8 cellular contexts compared by ENCODE assay signal in the genomic region with DNA sequence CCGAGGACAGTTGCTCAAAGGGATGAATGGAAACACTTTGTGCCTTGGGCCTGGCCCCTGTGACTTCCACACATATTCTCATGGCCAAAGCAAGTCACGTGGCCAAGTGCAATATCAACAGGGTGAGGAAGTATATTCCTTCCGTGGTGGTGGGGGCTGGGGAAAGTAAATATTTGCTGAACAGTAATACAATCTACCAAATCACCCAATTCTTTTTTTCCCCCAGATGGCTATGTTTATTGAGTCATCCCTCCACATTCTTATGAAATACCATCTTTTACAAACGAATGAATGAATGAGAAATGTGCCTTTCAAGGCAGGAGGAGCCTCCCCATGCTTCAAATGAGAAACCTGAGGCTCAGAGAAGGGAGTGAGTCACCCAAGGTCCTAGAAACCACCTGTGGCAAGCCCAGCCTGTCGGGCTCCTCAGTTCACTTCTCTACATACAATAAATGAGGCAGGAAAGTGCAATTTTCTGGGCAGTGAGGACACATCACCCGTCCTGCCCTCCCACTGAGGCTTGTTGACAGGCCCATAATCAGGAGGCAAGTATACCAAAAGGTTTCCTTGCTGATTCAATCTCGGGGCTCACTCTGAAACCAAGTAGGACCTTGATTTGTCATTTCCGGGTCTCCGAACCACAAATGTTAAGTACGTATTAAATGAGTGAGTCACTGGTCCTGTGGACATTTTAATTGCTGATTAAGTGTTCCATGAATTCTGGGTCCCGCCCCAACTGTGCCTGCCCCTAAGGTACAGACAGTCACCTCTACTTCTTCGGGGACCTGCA. TPM values are rescaled to one million over a fixed set of nuclear protein-coding genes. Genes with fewer than 3 reads are reported as not detected.
A peak's percentile ranks its signal among the peaks of the same experiment; 100 is the strongest.
DNase-seq lines count a peak whose midpoint lies in the region; ATAC-seq and TF ChIP-seq lines count a peak whose summit lies in the region.

No MANE protein-coding gene starts in this region.

- peaks cover 19% of the 10 kb centered on the region for H3K4me1 ChIP-seq in CD4-positive, CD25-positive, alpha-beta regulatory T cell (ENCODE audit: control insufficient read depth, insufficient read depth, low read length, poor library complexity, severe bottlenecking)
- H3K4me1 ChIP-seq in HUES48 (ENCODE audit: control insufficient read depth, insufficient read depth, low read length) (peaks cover 16% of the 10 kb centered on the region), hepatocyte (ENCODE audit: insufficient read depth) (peaks cover 11% of the 10 kb centered on the region)

- H3K27ac Mint-ChIP-seq in CD4-positive, CD25-positive, alpha-beta regulatory T cell: peak overlapping the region; percentile 93 to 99 (median 99)
- peak overlapping the region; percentile 94 for H3K27ac Mint-ChIP-seq in activated naive CD8-positive, alpha-beta T cell

- H3K27ac ChIP-seq in CD4-positive, CD25-positive, alpha-beta regulatory T cell (ENCODE audit: insufficient read depth, low read length, poor library complexity, severe bottlenecking): peak overlapping the region; percentile 94
- peak overlapping the region; percentile 91 for H3K27ac ChIP-seq in HUES48 (ENCODE audit: low read depth, low read length)
- H3K27ac ChIP-seq in hepatocyte: peak overlapping the region; percentile 91

- H3K4me2 ChIP-seq in hepatocyte: peak overlapping the region; percentile 45

- H3K4me3 Mint-ChIP-seq in CD4-positive, CD25-positive, alpha-beta regulatory T cell: peak overlapping the region; percentile 79 to 89 (median 86)
- peak overlapping the region; percentile 69 for H3K4me3 Mint-ChIP-seq in activated naive CD8-positive, alpha-beta T cell

- no peaks in the 10 kb centered on the region for H4K20me1 ChIP-seq in hepatocyte (ENCODE audit: insufficient read depth, poor library complexity, severe bottlenecking)

- no peaks in the 10 kb centered on the region for H3K36me3 Mint-ChIP-seq in CD4-positive, CD25-positive, alpha-beta regulatory T cell
- H3K36me3 Mint-ChIP-seq in activated naive CD8-positive, alpha-beta T cell: no peaks in the 10 kb centered on the region

- peak overlapping the region; percentile 90 for H3K4me3 ChIP-seq in CD4-positive, CD25-positive, alpha-beta regulatory T cell (ENCODE audit: low read depth, low read length)
- no peak overlapping the region for H3K4me3 ChIP-seq in HUES48 (ENCODE audit: low read depth, low read length)
- H3K4me3 ChIP-seq in hepatocyte: no peak overlapping the region

- peaks cover 13 to 28% (median 21%) of the 10 kb centered on the region in 4 donors for H3K4me1 Mint-ChIP-seq in CD4-positive, CD25-positive, alpha-beta regulatory T cell
- peaks cover 26% of the 10 kb centered on the region for H3K4me1 Mint-ChIP-seq in activated naive CD8-positive, alpha-beta T cell (ENCODE audit: low read depth)

- H3K9me3 Mint-ChIP-seq in CD4-positive, CD25-positive, alpha-beta regulatory T cell: no peaks in the 10 kb centered on the region
- H3K9me3 Mint-ChIP-seq in activated naive CD8-positive, alpha-beta T cell (ENCODE audit: low read depth): no peaks in the 10 kb centered on the region

- no peak for TF ChIP-seq CTCF in hepatocyte (IDR thresholded peaks at IDR 0.05; ENCODE audit: poor library complexity)

- H3K9me2 ChIP-seq in hepatocyte (replicated peaks; ENCODE audit: insufficient read depth): no peaks in the 10 kb centered on the region

- no peaks in the 10 kb centered on the region for H3K27me3 Mint-ChIP-seq in CD4-positive, CD25-positive, alpha-beta regulatory T cell
- no peaks in the 10 kb centered on the region for H3K27me3 Mint-ChIP-seq in activated naive CD8-positive, alpha-beta T cell

- H3K9me3 ChIP-seq in CD4-positive, CD25-positive, alpha-beta regulatory T cell (ENCODE audit: control insufficient read depth in 2 of 2, low read length in 2 of 2): no peaks in the 10 kb centered on the region
- H3K9me3 ChIP-seq in HUES48 (ENCODE audit: control insufficient read depth, insufficient read depth, low read length) (peaks cover 6% of the 10 kb centered on the region; the same call in 1 of the 2 replicates), hepatocyte (ENCODE audit: low read depth) (no peaks in the 10 kb centered on the region)

- WGBS in hepatocyte (ENCODE audit: low lambda C conversion rate, missing lambda C conversion rate): 49% methylated on average over 12 of the region's 12 CpGs

- DNase-seq in CD4-positive, CD25-positive, alpha-beta regulatory T cell: peak; percentile 63 to 92 (median 84)
- DNase-seq in SW 1271 (lab: John Stamatoyannopoulos, UW) (peak; percentile 94 to 96), hepatocyte (ENCODE audit: low spot score) (peak; percentile 87), NCI-H128 (lab: John Stamatoyannopoulos, UW; ENCODE audit: unreplicated experiment) (no peak), putamen (ENCODE audit: low spot score) (no peak)
- DNase-seq in stimulated activated CD4-positive, alpha-beta T cell treated with anti-CD3 and anti-CD28 coated beads, Interleukin-12 subunit alpha, Interleukin-12 subunit beta, amount 100 ng/mL, for 48 hours (ENCODE audit: low read depth in 2 of 3, low spot score in 1 of 3): peak; percentile 58 to 76 (median 63)

- peak; percentile 92 to 93 for ATAC-seq in CD4-positive, CD25-positive, alpha-beta regulatory T cell (ENCODE audit: low read depth in 2 of 2)

- no peaks in the 10 kb centered on the region for H3K79me2 ChIP-seq in hepatocyte

- H3K9ac ChIP-seq in HUES48 (ENCODE audit: low read depth, low read length): peak overlapping the region; percentile 36; the same call in 1 of the 2 replicates

- no peaks in the 10 kb centered on the region for H3K36me3 ChIP-seq in CD4-positive, CD25-positive, alpha-beta regulatory T cell (ENCODE audit: control insufficient read depth, insufficient read depth, low read length)
- no peaks in the 10 kb centered on the region for H3K36me3 ChIP-seq in HUES48 (ENCODE audit: control insufficient read depth, insufficient read depth, low read length)
- H3K36me3 ChIP-seq in hepatocyte (replicated peaks; ENCODE audit: insufficient read depth, low read depth): no peaks in the 10 kb centered on the region

- no peak overlapping the region for H2AFZ ChIP-seq in hepatocyte

- H3K27me3 ChIP-seq in CD4-positive, CD25-positive, alpha-beta regulatory T cell (ENCODE audit: control insufficient read depth, insufficient read depth, low read length): no peaks in the 10 kb centered on the region
- no peaks in the 10 kb centered on the region for H3K27me3 ChIP-seq in HUES48 (ENCODE audit: control insufficient read depth, insufficient read depth, low read length)
- H3K27me3 ChIP-seq in hepatocyte: no peaks in the 10 kb centered on the region

RNA-seq across cellular contexts. Expression of a gene that starts 25.3 kb away (rescaled TPM):
- total RNA-seq in CD4-positive, CD25-positive, alpha-beta regulatory T cell: 50.0 TPM
- 10 to 100 TPM in 1 of 4 donors, 1 to 10 TPM in 3; 9.2 to 11.4 (median 9.6) TPM for polyA plus RNA-seq in CD4-positive, CD25-positive, alpha-beta regulatory T cell
- 38.2 and 39.9 TPM in 2 replicates for total RNA-seq in hepatocyte
- 28.3 and 33.3 TPM in 2 replicates for polyA plus RNA-seq in hepatocyte

Comparison
In these comparisons a context has a peak if more than half of its experiments do, and no peak if none do; other contexts are left out.
1. DNase-seq: peak in CD4-positive, CD25-positive, alpha-beta regulatory T cell (3 of 3), SW 1271 (2 of 2), hepatocyte (single experiment) and stimulated activated CD4-positive, alpha-beta T cell treated with anti-CD3 and anti-CD28 coated beads, Interleukin-12 subunit alpha, Interleukin-12 subunit beta, amount 100 ng/mL, for 48 hours (3 of 3); none in NCI-H128 (single experiment) and putamen (single experiment).
2. Peak in every context shown above with its lines, with median percentiles within 50 percentile points of each other: H3K27ac ChIP-seq.